Comparison of ENCODE assay signal across 2 cellular contexts in the genomic region with DNA sequence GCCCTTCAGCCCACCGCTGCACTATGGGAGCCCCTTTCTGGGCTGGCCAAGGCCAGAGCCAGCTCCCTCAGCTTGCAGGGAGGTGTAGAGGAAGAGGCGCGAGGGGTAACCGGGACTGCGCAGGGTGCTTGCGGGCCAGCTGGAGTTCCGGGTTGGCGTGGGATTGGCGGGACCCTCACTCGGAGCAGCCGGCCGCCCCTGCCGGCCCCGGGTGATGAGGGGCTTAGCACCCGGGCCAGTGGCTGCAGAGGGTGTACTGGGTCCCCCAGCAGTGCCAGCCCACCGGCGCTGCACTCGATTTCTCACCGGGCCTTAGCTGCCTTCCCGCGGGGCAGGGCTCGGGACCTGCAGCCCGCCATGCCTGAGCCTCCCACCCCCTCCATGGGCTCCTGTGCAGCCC. TPM values are rescaled to one million over a fixed set of nuclear protein-coding genes. Genes with fewer than 3 reads are reported as not detected.
"Had no signal": no experiment of that assay in that cellular context is flagged by ENCODE, and none has a peak within 500 bp of the region (broad histone marks: within the 10 kb centered on the region; RNA-seq: fewer than 3 reads in every experiment).

No MANE protein-coding gene starts in this region.

RNA-seq across cellular contexts. Expression of a gene that starts 46.2 kb away (rescaled TPM):
- total RNA-seq: ascending aorta, body of pancreas had no signal
